13 cellular contexts compared by ENCODE assay signal in genomic region chr6:166400181-166400580, GRCh38. TPM values are rescaled to one million over a fixed set of nuclear protein-coding genes. Genes with fewer than 3 reads are reported as not detected.
DNase-seq lines count a peak whose midpoint lies in the region; ATAC-seq, FAIRE-seq and TF ChIP-seq lines count a peak whose summit lies in the region.
"Had no signal": no experiment of that assay in that cellular context is flagged by ENCODE, and none has a peak within 500 bp of the region (broad histone marks: within the 10 kb centered on the region; RNA-seq: fewer than 3 reads in every experiment).

No MANE protein-coding gene starts in this region.

- TF ChIP-seq CTCF in kidney (IDR thresholded peaks at IDR 0.05; ENCODE audit: borderline replicate concordance, extremely low read depth, insufficient read depth) (no peak), liver (IDR thresholded peaks at IDR 0.05; ENCODE audit: low read depth, low read length, missing input control) (no peak)

- no peaks in the 10 kb centered on the region for H3K9me3 Mint-ChIP-seq in T-helper 2 cell treated with Interferon-gamma antibody and Interleukin-4, amounts not matched to agents 5 μg/mL and 100 μg/mL, for 36 hours
- H3K9me3 Mint-ChIP-seq: CD4-positive, alpha-beta memory T cell; HFFc6 had no signal

- FAIRE-seq in kidney (lab: Jason Lieb, UNC) = peak; percentile 75

- intact Hi-C loops in kidney (cut with DNase I) = loop anchor here (10.0 kb wide), 1 partner anchor 125 kb away; no protein-coding TSS in a partner anchor

- H3K27ac ChIP-seq in kidney (ENCODE audit: low read depth in 2 of 2, low read length in 2 of 2) (no peak overlapping the region), liver (ENCODE audit: low read depth in 1 of 2, low read length in 2 of 2) (peak overlapping the region; percentile 47 to 52)
- H3K27ac ChIP-seq: BLaER1 had no signal

- TF ChIP-seq RAD21 in liver (IDR thresholded peaks at IDR 0.05) = no peak

- no peaks in the 10 kb centered on the region for H3K36me3 Mint-ChIP-seq in T-helper 17 cell (ENCODE audit: low read depth)
- no peaks in the 10 kb centered on the region for H3K36me3 Mint-ChIP-seq in T-helper 2 cell treated with Interferon-gamma antibody and Interleukin-4, amounts not matched to agents 5 μg/mL and 100 μg/mL, for 36 hours (ENCODE audit: low read depth)
- H3K36me3 Mint-ChIP-seq: CD14-positive monocyte; CD4-positive, alpha-beta memory T cell had no signal

- H3K4me3 Mint-ChIP-seq in T-helper 17 cell = no peak overlapping the region
- no peak overlapping the region for H3K4me3 Mint-ChIP-seq in T-helper 2 cell treated with Interferon-gamma antibody and Interleukin-4, amounts not matched to agents 5 μg/mL and 100 μg/mL, for 36 hours
- H3K4me3 Mint-ChIP-seq: CD14-positive monocyte; CD4-positive, alpha-beta memory T cell; HFFc6 had no signal

- H3K9ac ChIP-seq in kidney (ENCODE audit: low read length in 2 of 2) = no peak overlapping the region
- peak overlapping the region in 1 of 2 donors; percentile 80 for H3K9ac ChIP-seq in liver (ENCODE audit: low read depth in 1 of 2, low read length in 2 of 2)
- H3K9ac ChIP-seq: BLaER1 had no signal

- H3K36me3 ChIP-seq in kidney (ENCODE audit: control insufficient read depth in 1 of 2, insufficient read depth in 2 of 2, low read length in 2 of 2) (no peaks in the 10 kb centered on the region), liver (ENCODE audit: control insufficient read depth in 4 of 4, insufficient read depth in 3 of 4, low read depth in 1 of 4, low read length in 3 of 4) (no peaks in the 10 kb centered on the region)
- H3K36me3 ChIP-seq: BLaER1 had no signal

- H3K27me3 Mint-ChIP-seq in T-helper 17 cell = peaks cover 15% of the 10 kb centered on the region
- peaks cover 9% of the 10 kb centered on the region for H3K27me3 Mint-ChIP-seq in T-helper 2 cell treated with Interferon-gamma antibody and Interleukin-4, amounts not matched to agents 5 μg/mL and 100 μg/mL, for 36 hours (ENCODE audit: low read depth)

- H3K27me3 ChIP-seq in liver (ENCODE audit: control insufficient read depth in 4 of 4, insufficient read depth in 4 of 4, low read length in 3 of 4) = no peaks in the 10 kb centered on the region
- H3K27me3 ChIP-seq: BLaER1 had no signal

- H3K27ac Mint-ChIP-seq in T-helper 17 cell = peak overlapping the region; percentile 49
- H3K27ac Mint-ChIP-seq in T-helper 2 cell treated with Interferon-gamma antibody and Interleukin-4, amounts not matched to agents 5 μg/mL and 100 μg/mL, for 36 hours = no peak overlapping the region
- H3K27ac Mint-ChIP-seq: HFFc6 had no signal

- no peak for ATAC-seq in T-helper 17 cell

- in situ Hi-C loops in Caki2 (cut with HindIII; ENCODE audit: low pct_unique_long_range_greater_than_20kb, low sequenced_read_pairs) = no loop called here

- H3K4me1 ChIP-seq in kidney (ENCODE audit: control insufficient read depth in 1 of 2, insufficient read depth in 1 of 2, low read depth in 1 of 2, low read length in 2 of 2) (peaks cover 2 to 4% of the 10 kb centered on the region in 2 donors), liver (ENCODE audit: control insufficient read depth in 4 of 4, insufficient read depth in 4 of 4, low read length in 3 of 4) (peaks cover 5 to 27% (median 19%) of the 10 kb centered on the region in 4 donors)

- DNase-seq in Caki2 (ENCODE audit: low read depth) (peak; percentile 23), T-helper 17 cell (no peak), kidney (no peak), RPMI8226 (no peak)
- no peak for DNase-seq in activated CD4-positive, alpha-beta T cell treated with anti-CD3 and anti-CD28 coated beads, Interleukin-2, amount 50 U/mL, for 48 hours
- DNase-seq in T-helper 2 cell treated with Interferon-gamma antibody and Interleukin-4, amounts not matched to agents 5 μg/mL and 100 μg/mL, for 36 hours (ENCODE audit: low spot score) = no peak
- DNase-seq in activated T-cell treated with anti-CD3 and anti-CD28 coated beads, Interleukin-2, amount 50 U/mL, for 1 hour = no peak
- DNase-seq: DMS 273 treated with DMSO at 0.1 percent for 48 hours had no signal

- H3K4me3 ChIP-seq in kidney (ENCODE audit: low read length in 2 of 2) (no peak overlapping the region), liver (ENCODE audit: low read depth in 1 of 3, low read length in 3 of 3) (no peak overlapping the region)
- H3K4me3 ChIP-seq: BLaER1 had no signal

- WGBS in liver = 26% methylated on average over 2 of the region's 2 CpGs

- no peaks in the 10 kb centered on the region for H3K9me3 ChIP-seq in T-helper 17 cell (ENCODE audit: control insufficient read depth, low read length, poor library complexity, severe bottlenecking)
- H3K9me3 ChIP-seq in kidney (ENCODE audit: control insufficient read depth in 1 of 2, low read length in 2 of 2) = no peaks in the 10 kb centered on the region
- no peaks in the 10 kb centered on the region for H3K9me3 ChIP-seq in liver (ENCODE audit: control insufficient read depth in 4 of 4, low read length in 3 of 4)

- peaks cover 12% of the 10 kb centered on the region for H3K4me1 Mint-ChIP-seq in T-helper 17 cell
- peaks cover 4% of the 10 kb centered on the region for H3K4me1 Mint-ChIP-seq in T-helper 2 cell treated with Interferon-gamma antibody and Interleukin-4, amounts not matched to agents 5 μg/mL and 100 μg/mL, for 36 hours (ENCODE audit: low read depth)

TF ChIP-seq in liver, 16 proteins besides CTCF, POLR2A, EP300 and RAD21:
- TF ChIP-seq REST (IDR thresholded peaks at IDR 0.05) (no peak), SP1 (IDR thresholded peaks at IDR 0.05) (peak; percentile 44)

RNA-seq across cellular contexts. Expression of gene MPC1, which starts 17.4 kb away (rescaled TPM):
- 9.1 and 10.7 TPM in 2 replicates for total RNA-seq in Caki2 (2014; rRNA removed; shearing (Covaris generic); ENCODE audit: low replicate concordance)
- total RNA-seq in T-helper 17 cell = 10 to 100 TPM; 21.6 to 22.1 TPM
- total RNA-seq in kidney = 74.1 TPM
- 313 TPM for polyA plus RNA-seq in kidney (ENCODE audit: insufficient read depth, low read depth, low replicate concordance)
- total RNA-seq in liver = 100 to 1,000 TPM in 1 of 2 donors, 10 to 100 TPM in 1; 79.7 to 261 TPM
- 100 to 1,000 TPM; 213 to 478 TPM for polyA plus RNA-seq in liver

RNA-seq across cellular contexts. Expression of gene SFT2D1, which starts 57.8 kb away (rescaled TPM):
- 9.2 and 23.1 TPM in 2 replicates for total RNA-seq in Caki2 (2014; rRNA removed; shearing (Covaris generic); ENCODE audit: low replicate concordance)
- total RNA-seq in T-helper 17 cell (10 to 100 TPM; 10.9 to 12.3 TPM), kidney (48.3 TPM), liver (10 to 100 TPM; 14.7 to 15.7 TPM)
- polyA plus RNA-seq in kidney (ENCODE audit: insufficient read depth, low read depth, low replicate concordance) (73.2 TPM), liver (10 to 100 TPM in 1 of 2 donors, 1 to 10 TPM in 1; 9.5 to 16.6 TPM)

Comparison
In these comparisons a context has a peak if more than half of its experiments do, and no peak if none do; other contexts are left out.
1. H3K27ac ChIP-seq: peak in liver (2 of 2); none in kidney (0 of 2).